ENCODE assay signal across 15 cellular contexts in genomic region chr7:105480931-105481330, GRCh38. TPM values are rescaled to one million over a fixed set of nuclear protein-coding genes. Genes with fewer than 3 reads are reported as not detected.
DNase-seq lines count a peak whose midpoint lies in the region; ATAC-seq lines count a peak whose summit lies in the region.
"Had no signal": no experiment of that assay in that cellular context is flagged by ENCODE, and none has a peak within 500 bp of the region (broad histone marks: within the 10 kb centered on the region; RNA-seq: fewer than 3 reads in every experiment).

No MANE protein-coding gene starts in this region.

- no peaks in the 10 kb centered on the region for H3K27me3 Mint-ChIP-seq in T-cell

- H3K9me3 Mint-ChIP-seq in T-cell = no peaks in the 10 kb centered on the region

- in situ Hi-C loops in KBM-7 (cut with MboI; ENCODE audit: low pct_unique_long_range_greater_than_20kb, low sequenced_read_pairs) = no loop called here

- peaks cover 0 to 5% (median 2%) of the 10 kb centered on the region in 3 donors for H3K4me1 Mint-ChIP-seq in T-cell

- ATAC-seq in T-cell (replicated peaks in 1 of 4) = no peak

- CTCF ChIA-PET in T-cell (lab: Charles Lee) = interaction anchor here in 1 of 2 donors (0.9 kb wide), 1 partner anchor 8 kb away, joined by 3 read pairs; no protein-coding TSS in a partner anchor

- H3K27ac Mint-ChIP-seq in T-cell = no peak overlapping the region

- no peak overlapping the region for H3K4me3 Mint-ChIP-seq in T-cell

- DNase-seq in EL (peak; percentile 51), LHCN-M2 (ENCODE audit: low read depth) (peak; percentile 79), hepatic stellate cell (ENCODE audit: low spot score) (peak; percentile 24), NCI-H510A (lab: John Stamatoyannopoulos, UW) (no peak), MV-4-11 (lab: John Stamatoyannopoulos, UW) (no peak), T-cell (no peak), KBM-7 (no peak)
- DNase-seq: COR-L47, H7, NCI-H1694 treated with DMSO at 0.1 percent for 48 hours, NCI-H2107, NCI-H510A treated with DMSO at 0.1 percent for 48 hours, NCI-H774, Right ventricle myocardium superior, T-helper 1 cell had no signal

- POLR2A ChIA-PET in T-cell (lab: Charles Lee) = no interaction called here

- H3K36me3 Mint-ChIP-seq in T-cell = peaks cover 26% of the 10 kb centered on the region

RNA-seq across cellular contexts. Expression of gene PUS7, which starts 41.1 kb away (rescaled TPM):
- total RNA-seq in LHCN-M2 (2014; rRNA removed) = 32.6 and 36.7 TPM in 2 replicates
- 6.8 TPM for polyA plus RNA-seq in LHCN-M2 (2012)
- 10 to 100 TPM in 1 of 5 donors, 1 to 10 TPM in 4; 3.6 to 10.2 (median 5.7) TPM for total RNA-seq in T-cell

RNA-seq across cellular contexts. Expression of gene RINT1, which starts 51.1 kb away (rescaled TPM):
- total RNA-seq in LHCN-M2 (2014; rRNA removed) (21.7 and 23.8 TPM in 2 replicates), T-cell (10 to 100 TPM; 22.5 to 30.4 (median 25.2) TPM)
- 12.6 TPM for polyA plus RNA-seq in LHCN-M2 (2012)

Comparison
In these comparisons a context has a peak if more than half of its experiments do, and no peak if none do; other contexts are left out.
1. DNase-seq: peak in EL (single experiment), LHCN-M2 (single experiment) and hepatic stellate cell (single experiment); none in NCI-H510A (single experiment), MV-4-11 (single experiment), T-cell (0 of 34) and KBM-7 (single experiment).